1 cellular context compared by ENCODE assay signal in genomic region chr2:191265311-191266170, GRCh38.
TF ChIP-seq lines count a peak whose summit lies in the region.

No MANE protein-coding gene starts in this region.

TF ChIP-seq in WTC11, 78 proteins besides CTCF, POLR2A, EP300 and RAD21 (continued from another document):
- TF ChIP-seq, protein P1, sequence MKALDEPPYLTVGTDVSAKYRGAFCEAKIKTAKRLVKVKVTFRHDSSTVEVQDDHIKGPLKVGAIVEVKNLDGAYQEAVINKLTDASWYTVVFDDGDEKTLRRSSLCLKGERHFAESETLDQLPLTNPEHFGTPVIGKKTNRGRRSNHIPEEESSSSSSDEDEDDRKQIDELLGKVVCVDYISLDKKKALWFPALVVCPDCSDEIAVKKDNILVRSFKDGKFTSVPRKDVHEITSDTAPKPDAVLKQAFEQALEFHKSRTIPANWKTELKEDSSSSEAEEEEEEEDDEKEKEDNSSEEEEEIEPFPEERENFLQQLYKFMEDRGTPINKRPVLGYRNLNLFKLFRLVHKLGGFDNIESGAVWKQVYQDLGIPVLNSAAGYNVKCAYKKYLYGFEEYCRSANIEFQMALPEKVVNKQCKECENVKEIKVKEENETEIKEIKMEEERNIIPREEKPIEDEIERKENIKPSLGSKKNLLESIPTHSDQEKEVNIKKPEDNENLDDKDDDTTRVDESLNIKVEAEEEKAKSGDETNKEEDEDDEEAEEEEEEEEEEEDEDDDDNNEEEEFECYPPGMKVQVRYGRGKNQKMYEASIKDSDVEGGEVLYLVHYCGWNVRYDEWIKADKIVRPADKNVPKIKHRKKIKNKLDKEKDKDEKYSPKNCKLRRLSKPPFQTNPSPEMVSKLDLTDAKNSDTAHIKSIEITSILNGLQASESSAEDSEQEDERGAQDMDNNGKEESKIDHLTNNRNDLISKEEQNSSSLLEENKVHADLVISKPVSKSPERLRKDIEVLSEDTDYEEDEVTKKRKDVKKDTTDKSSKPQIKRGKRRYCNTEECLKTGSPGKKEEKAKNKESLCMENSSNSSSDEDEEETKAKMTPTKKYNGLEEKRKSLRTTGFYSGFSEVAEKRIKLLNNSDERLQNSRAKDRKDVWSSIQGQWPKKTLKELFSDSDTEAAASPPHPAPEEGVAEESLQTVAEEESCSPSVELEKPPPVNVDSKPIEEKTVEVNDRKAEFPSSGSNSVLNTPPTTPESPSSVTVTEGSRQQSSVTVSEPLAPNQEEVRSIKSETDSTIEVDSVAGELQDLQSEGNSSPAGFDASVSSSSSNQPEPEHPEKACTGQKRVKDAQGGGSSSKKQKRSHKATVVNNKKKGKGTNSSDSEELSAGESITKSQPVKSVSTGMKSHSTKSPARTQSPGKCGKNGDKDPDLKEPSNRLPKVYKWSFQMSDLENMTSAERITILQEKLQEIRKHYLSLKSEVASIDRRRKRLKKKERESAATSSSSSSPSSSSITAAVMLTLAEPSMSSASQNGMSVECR (CRISPR knock-in tag; IDR thresholded peaks at IDR 0.05; ENCODE audit: borderline replicate concordance), result no peak
- TF ChIP-seq IRF2 (CRISPR knock-in tag; IDR thresholded peaks at IDR 0.05; ENCODE audit: borderline replicate concordance, low read depth), result no peak
